In the genomic region with DNA sequence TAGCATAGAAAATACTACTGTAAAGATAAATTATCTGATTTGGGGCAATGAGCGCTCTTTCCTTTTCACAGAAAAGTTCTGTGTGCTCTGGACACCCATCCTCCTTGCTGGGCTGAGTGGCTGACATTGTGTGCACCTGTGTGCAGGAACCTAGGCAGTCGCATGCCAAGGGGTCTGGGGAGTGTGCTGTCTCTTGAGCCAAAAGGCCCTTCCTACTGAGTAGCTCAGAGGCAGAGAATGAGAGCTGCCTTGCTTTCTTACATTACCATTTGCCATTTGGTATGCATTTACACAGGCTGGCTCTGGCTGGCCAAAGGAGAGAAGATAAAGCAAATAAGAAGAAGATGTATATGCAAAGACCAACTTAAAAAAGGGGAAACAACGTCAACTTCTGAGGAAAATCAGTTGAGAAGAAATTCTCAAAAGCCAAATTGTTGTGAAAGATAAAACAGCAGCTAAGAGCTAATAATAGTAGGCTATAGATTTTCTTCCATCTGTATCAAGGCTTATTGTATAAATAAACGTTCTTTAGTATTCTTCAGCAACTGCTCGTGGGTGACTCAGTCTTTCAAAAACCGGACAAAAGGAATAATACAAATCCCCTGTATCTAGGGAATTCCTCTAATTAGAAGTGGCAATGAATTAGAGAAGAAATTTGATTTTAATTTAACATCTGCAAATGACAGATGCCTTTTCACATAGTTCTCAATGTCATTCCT, we compare ENCODE assay signal across 11 cellular contexts.
DNase-seq lines count a peak whose midpoint lies in the region; ATAC-seq lines count a peak whose summit lies in the region.
"Had no signal": no experiment of that assay in that cellular context is flagged by ENCODE, and none has a peak within 500 bp of the region (broad histone marks: within the 10 kb centered on the region; RNA-seq: fewer than 3 reads in every experiment).

No MANE protein-coding gene starts in this region.

- peak; percentile 51 for ATAC-seq in GM21528 (IDR thresholded peaks at IDR 0.05; ENCODE audit: low FRiP score, unreplicated experiment)
- peak; percentile 52 for ATAC-seq in HG03175 (IDR thresholded peaks at IDR 0.05; ENCODE audit: unreplicated experiment)
- no peak for ATAC-seq in left lobe of liver

- DNase-seq in DMS 273 (lab: John Stamatoyannopoulos, UW; ENCODE audit: unreplicated experiment), result peak; percentile 28
- DNase-seq in DMS 273 treated with DMSO at 0.1 percent for 48 hours (lab: John Stamatoyannopoulos, UW), result no peak
- peak; percentile 11 for DNase-seq in germinal center (ENCODE audit: low spot score)
- no peak for DNase-seq in DMS53 (lab: John Stamatoyannopoulos, UW)
- no peak for DNase-seq in left lobe of liver (ENCODE audit: low spot score)
- DNase-seq in ureter (ENCODE audit: low spot score), result no peak
- DNase-seq: activated gamma-delta T cell, GOT3, immature natural killer cell had no signal

Comparison
In these comparisons a context has a peak if more than half of its experiments do, and no peak if none do; other contexts are left out.
1. DNase-seq: peak in DMS 273 (single experiment) and germinal center (single experiment); none in DMS 273 treated with DMSO at 0.1 percent for 48 hours (single experiment), DMS53 (single experiment), left lobe of liver (single experiment) and ureter (single experiment).